In genomic region chr14:105126970-105127307, GRCh38 we compare ENCODE assay signal across 18 cellular contexts.
"Had no signal": no experiment of that assay in that cellular context is flagged by ENCODE, and none has a peak within 500 bp of the region (broad histone marks: within the 10 kb centered on the region; RNA-seq: fewer than 3 reads in every experiment).

No MANE protein-coding gene starts in this region.

- DNase-seq: activated CD4-positive, alpha-beta T cell treated with anti-CD3 and anti-CD28 coated beads for 1 hour; activated CD4-positive, alpha-beta T cell treated with anti-CD3 and anti-CD28 coated beads, Interleukin-2, amount 50 U/mL, for 1 hour; activated effector memory CD4-positive, alpha-beta T cell treated with anti-CD3 and anti-CD28 coated beads, Interleukin-2, amount 50 U/mL, for 16 hours; activated naive CD4-positive, alpha-beta T cell treated with anti-CD3 and anti-CD28 coated beads, Interleukin-2, amount 10 ng/mL, durations not matched to agents 7 days and 5 days; activated T-cell treated with anti-CD3 and anti-CD28 coated beads for 4 hours; gastrocnemius medialis; hippocampal formation; kidney glomerular epithelial cell; left lung; natural killer cell; stimulated activated CD4-positive, alpha-beta T cell treated with anti-CD3 and anti-CD28 coated beads, Interleukin-12 subunit alpha, Interleukin-12 subunit beta, amount 100 ng/mL, for 4 hours; stimulated activated CD4-positive, alpha-beta T cell treated with anti-CD3 and anti-CD28 coated beads, Interleukin-4, amount 100 ng/mL, for 4 hours; stimulated activated naive CD8-positive, alpha-beta T cell treated with anti-CD3 and anti-CD28 coated beads, Interleukin-15, Interleukin-2, amounts not matched to agents 100 U/mL and 50 U/mL, for 24 hours; T-helper 9 cell; transverse colon had no signal

- H3K4me3 ChIP-seq: esophagus muscularis mucosa, gastrocnemius medialis, left lung, prostate gland, suprapubic skin, transverse colon had no signal

- H3K4me1 ChIP-seq: gastrocnemius medialis, left lung, prostate gland, suprapubic skin had no signal

- H3K27me3 ChIP-seq: transverse colon had no signal

- H3K36me3 ChIP-seq: esophagus muscularis mucosa, gastrocnemius medialis, left lung, prostate gland, suprapubic skin, transverse colon had no signal

- H3K27ac ChIP-seq: esophagus muscularis mucosa, gastrocnemius medialis, left lung, prostate gland, suprapubic skin, transverse colon had no signal
